In the genomic region with DNA sequence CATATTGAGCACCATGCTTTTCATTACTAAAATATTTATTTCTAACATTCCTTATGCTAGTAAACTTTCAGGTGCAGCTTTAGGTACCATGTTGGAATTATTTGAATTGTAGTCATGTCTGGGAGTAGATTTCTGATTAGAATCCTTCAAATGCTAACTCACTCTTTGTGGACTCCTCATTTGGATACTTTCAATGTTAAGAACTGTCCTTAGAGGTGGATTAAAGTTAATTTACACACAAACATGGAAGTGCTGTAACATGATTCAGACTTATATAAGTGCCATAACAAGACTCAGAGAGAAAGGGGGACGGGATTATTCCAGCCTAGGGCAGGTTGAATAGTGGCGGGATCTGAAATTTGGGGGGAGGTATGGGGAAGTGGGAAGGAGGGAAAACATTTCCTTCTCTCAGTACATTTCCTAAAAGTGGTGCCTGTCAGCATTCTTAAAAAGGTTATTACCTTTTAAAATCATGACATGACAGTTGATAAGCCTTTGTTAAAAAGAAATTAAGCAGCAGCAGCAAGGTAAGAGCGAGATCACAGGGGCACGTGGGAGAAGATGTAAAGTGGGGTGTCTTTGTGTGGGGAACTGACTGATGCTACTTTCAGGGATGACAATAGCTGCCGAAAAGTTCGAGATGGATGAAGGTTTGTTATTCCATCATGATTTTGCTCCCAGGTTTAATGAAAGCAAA, we compare ENCODE assay signal across 12 cellular contexts. TPM values are rescaled to one million over a fixed set of nuclear protein-coding genes. Genes with fewer than 3 reads are reported as not detected.
DNase-seq lines count a peak whose midpoint lies in the region; ATAC-seq and TF ChIP-seq lines count a peak whose summit lies in the region.
"Had no signal": no experiment of that assay in that cellular context is flagged by ENCODE, and none has a peak within 500 bp of the region (broad histone marks: within the 10 kb centered on the region; RNA-seq: fewer than 3 reads in every experiment).

No MANE protein-coding gene starts in this region.

- no peaks in the 10 kb centered on the region for H3K9me3 Mint-ChIP-seq in activated naive CD8-positive, alpha-beta T cell (ENCODE audit: low read depth)
- H3K9me3 Mint-ChIP-seq: activated naive CD4-positive, alpha-beta T cell treated with anti-CD3 and anti-CD28 coated beads, Interleukin-2, amount 50 U/mL, for 24 hours had no signal

- H2AK5ac ChIP-seq in mesendoderm (ENCODE audit: low read length) = no peak overlapping the region

- H3K9me2 ChIP-seq in SK-N-SH = no peaks in the 10 kb centered on the region

- H3K56ac ChIP-seq in mesendoderm (ENCODE audit: low read length) = no peak overlapping the region

- H3K9me3 ChIP-seq in SK-N-SH = no peaks in the 10 kb centered on the region
- H3K9me3 ChIP-seq: right atrium auricular region had no signal

- TF ChIP-seq RAD21 in SK-N-SH (IDR thresholded peaks at IDR 0.05; ENCODE audit: low read length) = no peak

- no peak for ATAC-seq in SK-N-SH treated with all-trans-retinoic acid at 6 μM for 48 hours
- no peak for ATAC-seq in GM18519 (IDR thresholded peaks at IDR 0.05; ENCODE audit: low FRiP score, unreplicated experiment)

- H3K27ac ChIP-seq in SK-N-SH (ENCODE audit: low read depth in 2 of 2, low read length in 1 of 2) (peak overlapping the region in 1 of 2 experiments; percentile 68; a peak in 3 of 4 replicates), mesendoderm (ENCODE audit: low read depth, low read length) (peak overlapping the region; percentile 55), RWPE1 (no peak overlapping the region)

- 78% methylated on average over 6 of the region's 6 CpGs for WGBS in SK-N-SH (ENCODE audit: low lambda C conversion rate)
- no CpG with 5 or more reads among the region's 6 CpGs for WGBS in mesendoderm (ENCODE audit: extremely low coverage, insufficient coverage, low lambda C conversion rate)

- no peak overlapping the region for H3K4me3 Mint-ChIP-seq in activated naive CD8-positive, alpha-beta T cell
- H3K4me3 Mint-ChIP-seq: activated naive CD4-positive, alpha-beta T cell treated with anti-CD3 and anti-CD28 coated beads, Interleukin-2, amount 50 U/mL, for 24 hours had no signal

- H3K27me3 ChIP-seq in SK-N-SH (ENCODE audit: insufficient read depth) (no peaks in the 10 kb centered on the region), mesendoderm (ENCODE audit: insufficient read depth, low read length, poor library complexity) (no peaks in the 10 kb centered on the region)
- H3K27me3 ChIP-seq: dorsolateral prefrontal cortex, right atrium auricular region had no signal

- TF ChIP-seq EP300 in SK-N-SH (IDR thresholded peaks at IDR 0.05; ENCODE audit: borderline replicate concordance in 1 of 2, low read depth in 1 of 2, low read length in 1 of 2) = no peak

- H4K5ac ChIP-seq in mesendoderm (ENCODE audit: low read length) = no peak overlapping the region

- peaks cover 5% of the 10 kb centered on the region for H3K36me3 Mint-ChIP-seq in activated naive CD8-positive, alpha-beta T cell
- H3K36me3 Mint-ChIP-seq: activated naive CD4-positive, alpha-beta T cell treated with anti-CD3 and anti-CD28 coated beads, Interleukin-2, amount 50 U/mL, for 24 hours had no signal

- H3K27me3 Mint-ChIP-seq in activated naive CD8-positive, alpha-beta T cell = no peaks in the 10 kb centered on the region
- H3K27me3 Mint-ChIP-seq: activated naive CD4-positive, alpha-beta T cell treated with anti-CD3 and anti-CD28 coated beads, Interleukin-2, amount 50 U/mL, for 24 hours had no signal

- CTCF ChIA-PET in SK-N-SH (lab: Yijun Ruan, JAX) = interaction anchor here (0.8 to 1.6 kb wide), 8 partner anchors 9 to 28 kb away, joined by 3 to 7 read pairs (median 3); no protein-coding TSS in a partner anchor
- CTCF ChIA-PET in RWPE1 (lab: Yijun Ruan, JAX) = interaction anchor here (0.6 to 1.1 kb wide), 3 partner anchors 11 to 886 kb away, joined by 3 to 4 read pairs (median 3); no protein-coding TSS in a partner anchor

- H2BK5ac ChIP-seq in mesendoderm (ENCODE audit: low read length) = no peak overlapping the region

- peaks cover 20% of the 10 kb centered on the region for H3K4me1 Mint-ChIP-seq in activated naive CD8-positive, alpha-beta T cell (ENCODE audit: low read depth)

- POLR2A ChIA-PET in SK-N-SH (lab: Yijun Ruan, JAX) (no interaction called here), RWPE1 (lab: Yijun Ruan, JAX; ENCODE audit: low non-redundant PET) (no interaction called here)

- H3K4me2 ChIP-seq in SK-N-SH (peak overlapping the region; percentile 14), mesendoderm (ENCODE audit: low read length) (no peak overlapping the region)

- H3F3A ChIP-seq in SK-N-SH (replicated peaks; ENCODE audit: insufficient read depth) = peaks cover 27% of the 10 kb centered on the region

- peak overlapping the region; percentile 94 for H3K27ac Mint-ChIP-seq in activated naive CD8-positive, alpha-beta T cell
- H3K27ac Mint-ChIP-seq: activated naive CD4-positive, alpha-beta T cell treated with anti-CD3 and anti-CD28 coated beads, Interleukin-2, amount 50 U/mL, for 24 hours had no signal

- no peak overlapping the region for H3K18ac ChIP-seq in mesendoderm (ENCODE audit: low read length)

- H3K79me1 ChIP-seq in mesendoderm (ENCODE audit: low read length) = no peaks in the 10 kb centered on the region

- H3K79me2 ChIP-seq in SK-N-SH (ENCODE audit: insufficient read depth) = no peaks in the 10 kb centered on the region
- H3K79me2 ChIP-seq in mesendoderm (ENCODE audit: control insufficient read depth, insufficient read depth, low read length) = no peaks in the 10 kb centered on the region

- H3K36me3 ChIP-seq in SK-N-SH (replicated peaks in 1 of 2; ENCODE audit: control insufficient read depth in 1 of 2, insufficient read depth in 2 of 2, low read length in 1 of 2) (no peaks in the 10 kb centered on the region), mesendoderm (ENCODE audit: control insufficient read depth, insufficient read depth, low read length) (no peaks in the 10 kb centered on the region)
- H3K36me3 ChIP-seq: right atrium auricular region had no signal

- H3K4me1 ChIP-seq in SK-N-SH (ENCODE audit: control insufficient read depth in 1 of 2, insufficient read depth in 2 of 2, low read depth in 1 of 2, low read length in 1 of 2) (peaks cover 3 to 30% of the 10 kb centered on the region in 2 experiments), mesendoderm (ENCODE audit: control insufficient read depth, low read depth, low read length) (peaks cover 6% of the 10 kb centered on the region)
- H3K4me1 ChIP-seq: right atrium auricular region had no signal

- no peak overlapping the region for H2AFZ ChIP-seq in SK-N-SH (ENCODE audit: low read depth)

- no peak overlapping the region for H3K4me3 ChIP-seq in SK-N-SH (ENCODE audit: low read depth in 2 of 2, low read length in 1 of 2)
- H3K4me3 ChIP-seq in mesendoderm (ENCODE audit: low read length) = no peak overlapping the region
- no peak overlapping the region for H3K4me3 ChIP-seq in foreskin fibroblast (ENCODE audit: low read depth in 1 of 2, low read length in 2 of 2)
- H3K4me3 ChIP-seq: dorsolateral prefrontal cortex, right atrium auricular region had no signal

- H2BK120ac ChIP-seq in mesendoderm (ENCODE audit: low read depth, low read length) = no peak overlapping the region

- no peak overlapping the region for H3K23ac ChIP-seq in mesendoderm (ENCODE audit: low read length)

- H4K8ac ChIP-seq in mesendoderm (ENCODE audit: low read depth, low read length) = no peak overlapping the region

- TF ChIP-seq CTCF in SK-N-SH (IDR thresholded peaks at IDR 0.05) (no peak), RWPE1 (conservative IDR thresholded peaks at IDR 0.05; ENCODE audit: low read depth) (no peak), foreskin fibroblast (IDR thresholded peaks at IDR 0.05; ENCODE audit: low read depth, low read length) (no peak)

- H3K9ac ChIP-seq in SK-N-SH (no peak overlapping the region), mesendoderm (ENCODE audit: low read length) (no peak overlapping the region)

- no peaks in the 10 kb centered on the region for H4K20me1 ChIP-seq in SK-N-SH (ENCODE audit: insufficient read depth)

- H2BK15ac ChIP-seq in mesendoderm (replicated peaks; ENCODE audit: low read depth) = no peak overlapping the region

- no peak for DNase-seq in SK-N-SH
- peak; percentile 51 for DNase-seq in HK-2 (ENCODE audit: unreplicated experiment)
- DNase-seq in mesendoderm = no peak
- no peak for DNase-seq in RWPE1 (ENCODE audit: low spot score)
- DNase-seq in foreskin fibroblast = no peak
- DNase-seq: DMS79, dorsolateral prefrontal cortex had no signal

- H3K4ac ChIP-seq in mesendoderm (ENCODE audit: low read depth, low read length) = no peak overlapping the region

TF ChIP-seq in SK-N-SH, 30 proteins besides CTCF, POLR2A, EP300 and RAD21:
- no peak for TF ChIP-seq NFIC (IDR thresholded peaks at IDR 0.05; ENCODE audit: borderline replicate concordance)
- TF ChIP-seq, protein P1, sequence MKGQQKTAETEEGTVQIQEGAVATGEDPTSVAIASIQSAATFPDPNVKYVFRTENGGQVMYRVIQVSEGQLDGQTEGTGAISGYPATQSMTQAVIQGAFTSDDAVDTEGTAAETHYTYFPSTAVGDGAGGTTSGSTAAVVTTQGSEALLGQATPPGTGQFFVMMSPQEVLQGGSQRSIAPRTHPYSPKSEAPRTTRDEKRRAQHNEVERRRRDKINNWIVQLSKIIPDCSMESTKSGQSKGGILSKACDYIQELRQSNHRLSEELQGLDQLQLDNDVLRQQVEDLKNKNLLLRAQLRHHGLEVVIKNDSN (IDR thresholded peaks at IDR 0.05; ENCODE audit: borderline replicate concordance, low read depth) = no peak
TF ChIP-seq in SK-N-SH: peak in this region for 0.

TF ChIP-seq in SK-N-SH treated with all-trans-retinoic acid at 6 μM for 48 hours, 23 proteins besides CTCF, POLR2A, EP300 and RAD21 (continues in another document):
- TF ChIP-seq, protein P2, sequence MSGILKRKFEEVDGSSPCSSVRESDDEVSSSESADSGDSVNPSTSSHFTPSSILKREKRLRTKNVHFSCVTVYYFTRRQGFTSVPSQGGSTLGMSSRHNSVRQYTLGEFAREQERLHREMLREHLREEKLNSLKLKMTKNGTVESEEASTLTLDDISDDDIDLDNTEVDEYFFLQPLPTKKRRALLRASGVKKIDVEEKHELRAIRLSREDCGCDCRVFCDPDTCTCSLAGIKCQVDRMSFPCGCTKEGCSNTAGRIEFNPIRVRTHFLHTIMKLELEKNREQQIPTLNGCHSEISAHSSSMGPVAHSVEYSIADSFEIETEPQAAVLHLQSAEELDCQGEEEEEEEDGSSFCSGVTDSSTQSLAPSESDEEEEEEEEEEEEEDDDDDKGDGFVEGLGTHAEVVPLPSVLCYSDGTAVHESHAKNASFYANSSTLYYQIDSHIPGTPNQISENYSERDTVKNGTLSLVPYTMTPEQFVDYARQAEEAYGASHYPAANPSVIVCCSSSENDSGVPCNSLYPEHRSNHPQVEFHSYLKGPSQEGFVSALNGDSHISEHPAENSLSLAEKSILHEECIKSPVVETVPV (CRISPR knock-in tag; IDR thresholded peaks at IDR 0.05) = no peak
- TF ChIP-seq GLIS3 (CRISPR knock-in tag; IDR thresholded peaks at IDR 0.05) (no peak), CSDC2 (CRISPR knock-in tag; IDR thresholded peaks at IDR 0.05) (no peak)

RNA-seq across cellular contexts. Expression of a gene that starts 44.4 kb away (rescaled TPM):
- 8.1 and 10.8 TPM in 2 replicates for polyA plus RNA-seq in SK-N-SH (2012; rRNA removed)
- 7.6 and 9.5 TPM in 2 replicates for polyA plus RNA-seq in SK-N-SH (2012; cell fraction: cytosol; rRNA removed)
- polyA plus RNA-seq in SK-N-SH (2012; cell fraction: nucleus; rRNA removed) = 10.3 and 15.1 TPM in 2 replicates
- polyA plus RNA-seq in mesendoderm (2013, experiment 1 of 2) = 0.67 TPM
- 0.87 TPM for polyA plus RNA-seq in mesendoderm (2013, experiment 2 of 2)
